In genomic region chr15:89335289-89336041, GRCh38 we compare ENCODE assay signal across 8 cellular contexts. TPM values are rescaled to one million over a fixed set of nuclear protein-coding genes. Genes with fewer than 3 reads are reported as not detected.
DNase-seq lines count a peak whose midpoint lies in the region; ATAC-seq and TF ChIP-seq lines count a peak whose summit lies in the region.

No MANE protein-coding gene starts in this region.

- peak overlapping the region; percentile 81 for H3K4me2 ChIP-seq in osteoblast (ENCODE audit: insufficient read depth, low read length)

- H3K4me1 ChIP-seq in esophagus squamous epithelium, result peaks cover 23 to 48% (median 40%) of the 10 kb centered on the region in 3 donors
- H3K4me1 ChIP-seq in osteoblast (ENCODE audit: insufficient read depth, low read length), result peaks cover 35% of the 10 kb centered on the region

- TF ChIP-seq CTCF in esophagus squamous epithelium (IDR thresholded peaks at IDR 0.05), result no peak
- TF ChIP-seq CTCF in osteoblast (IDR thresholded peaks at IDR 0.05; ENCODE audit: extremely low read depth, low read depth, low read length), result no peak

- H3K79me2 ChIP-seq in osteoblast (ENCODE audit: insufficient read depth, low read length), result peaks cover 39% of the 10 kb centered on the region

- no peak for TF ChIP-seq POLR2A in esophagus squamous epithelium (IDR thresholded peaks at IDR 0.05)

- ATAC-seq in GM18502 (IDR thresholded peaks at IDR 0.05; ENCODE audit: poor library complexity, unreplicated experiment) (peak; percentile 29), HG02981 (IDR thresholded peaks at IDR 0.05; ENCODE audit: unreplicated experiment) (peak; percentile 17), SK-N-SH treated with all-trans-retinoic acid at 6 μM for 48 hours (peak; percentile 25; the same call in 2 of the 3 replicates), HG02642 (IDR thresholded peaks at IDR 0.05; ENCODE audit: poor library complexity, unreplicated experiment) (no peak)

- no peaks in the 10 kb centered on the region for H3K9me3 ChIP-seq in esophagus squamous epithelium
- H3K9me3 ChIP-seq in osteoblast (ENCODE audit: low read depth, low read length), result no peaks in the 10 kb centered on the region

- H3K27me3 ChIP-seq in esophagus squamous epithelium, result no peaks in the 10 kb centered on the region
- peaks cover 24% of the 10 kb centered on the region for H3K27me3 ChIP-seq in osteoblast (ENCODE audit: insufficient read depth, low read length)

- H2AFZ ChIP-seq in osteoblast (ENCODE audit: low read length), result peak overlapping the region; percentile 35

- peaks cover 10 to 33% (median 11%) of the 10 kb centered on the region in 3 donors for H3K36me3 ChIP-seq in esophagus squamous epithelium
- H3K36me3 ChIP-seq in osteoblast (ENCODE audit: insufficient read depth, low read length), result peaks cover 27% of the 10 kb centered on the region

- H3K4me3 ChIP-seq in esophagus squamous epithelium, result peak overlapping the region; percentile 19 to 93 (median 84)
- H3K4me3 ChIP-seq in osteoblast (ENCODE audit: insufficient read depth, low read length), result peak overlapping the region; percentile 59

- intact Hi-C loops in esophagus squamous epithelium (cut with DNase I), result no loop called here

- peaks cover 27% of the 10 kb centered on the region for H4K20me1 ChIP-seq in osteoblast (ENCODE audit: insufficient read depth, low read length)

- no peak for DNase-seq in esophagus squamous epithelium (lab: John Stamatoyannopoulos, UW)
- DNase-seq in osteoblast (ENCODE audit: insufficient read length, low spot score, missing footprints), result peak; percentile 22
- no peak for DNase-seq in cortex of kidney (lab: John Stamatoyannopoulos, UW)
- DNase-seq in SW480 (ENCODE audit: low spot score), result no peak

- H3K27ac ChIP-seq in esophagus squamous epithelium (peak overlapping the region; percentile 95 to 97 (median 96)), osteoblast (ENCODE audit: low read depth, low read length) (no peak overlapping the region)

- WGBS in esophagus squamous epithelium, 2 donors, result 11 to 16% methylated on average over 17 to 31 of the region's 41 CpGs

TF ChIP-seq in SK-N-SH treated with all-trans-retinoic acid at 6 μM for 48 hours, 23 proteins besides CTCF, POLR2A, EP300 and RAD21:
- TF ChIP-seq TCF4 (CRISPR knock-in tag; IDR thresholded peaks at IDR 0.05; ENCODE audit: borderline replicate concordance), result peak; percentile 38; the same call in 1 of the 2 replicates
- no peak for TF ChIP-seq ZNF565 (CRISPR knock-in tag; conservative IDR thresholded peaks at IDR 0.05; ENCODE audit: low read depth)
TF ChIP-seq in SK-N-SH treated with all-trans-retinoic acid at 6 μM for 48 hours: peak in this region for 1.

RNA-seq across cellular contexts. Expression of gene POLG, which starts 0.8 kb away (rescaled TPM):
- 10 to 100 TPM; 38.4 to 60.7 (median 52.9) TPM for total RNA-seq in esophagus squamous epithelium
- total RNA-seq in osteoblast, result 50.7 and 61.2 TPM in 2 replicates
